15 cellular contexts compared by ENCODE assay signal in genomic region chr19:5484398-5485285, GRCh38. TPM values are rescaled to one million over a fixed set of nuclear protein-coding genes. Genes with fewer than 3 reads are reported as not detected.
DNase-seq lines count a peak whose midpoint lies in the region; ATAC-seq, FAIRE-seq and TF ChIP-seq lines count a peak whose summit lies in the region.
"Had no signal": no experiment of that assay in that cellular context is flagged by ENCODE, and none has a peak within 500 bp of the region (broad histone marks: within the 10 kb centered on the region; RNA-seq: fewer than 3 reads in every experiment).

No MANE protein-coding gene starts in this region.

- H3K27me3 ChIP-seq in astrocyte (ENCODE audit: insufficient read depth, low read length) (peaks cover 7% of the 10 kb centered on the region), suprapubic skin (peaks cover 15% of the 10 kb centered on the region)
- H3K27me3 ChIP-seq: right atrium auricular region had no signal

- H3K36me3 ChIP-seq in astrocyte (ENCODE audit: insufficient read depth, low read length) (no peaks in the 10 kb centered on the region), suprapubic skin (no peaks in the 10 kb centered on the region)
- H3K36me3 ChIP-seq: right atrium auricular region had no signal

- H3K79me2 ChIP-seq in astrocyte (ENCODE audit: insufficient read depth, low read length): no peaks in the 10 kb centered on the region

- H3K27ac Mint-ChIP-seq in astrocyte (ENCODE audit: unreplicated experiment): no peak overlapping the region
- H3K27ac Mint-ChIP-seq: activated CD4-positive, alpha-beta T cell treated with anti-CD3 and anti-CD28 coated beads, Interleukin-2, amount 10 ng/mL, durations not matched to agents 24 days and 14 days; stimulated activated naive CD8-positive, alpha-beta T cell treated with anti-CD3 and anti-CD28 coated beads, Interleukin-15, amount 100 ng/mL, for 72 hours had no signal

- no peaks in the 10 kb centered on the region for H4K20me1 ChIP-seq in astrocyte (ENCODE audit: insufficient read depth, low read length)

- TF ChIP-seq POLR2A in suprapubic skin (IDR thresholded peaks at IDR 0.05): no peak

- H3K4me3 Mint-ChIP-seq in astrocyte (ENCODE audit: unreplicated experiment): no peak overlapping the region
- H3K4me3 Mint-ChIP-seq: activated CD4-positive, alpha-beta T cell treated with anti-CD3 and anti-CD28 coated beads, Interleukin-2, amount 10 ng/mL, durations not matched to agents 24 days and 14 days; stimulated activated naive CD8-positive, alpha-beta T cell treated with anti-CD3 and anti-CD28 coated beads, Interleukin-15, amount 100 ng/mL, for 72 hours had no signal

- H3K4me1 ChIP-seq in astrocyte (ENCODE audit: insufficient read depth, low read length) (peaks cover 3% of the 10 kb centered on the region), suprapubic skin (no peaks in the 10 kb centered on the region)
- H3K4me1 ChIP-seq: right atrium auricular region had no signal

- no peak overlapping the region for H2AFZ ChIP-seq in astrocyte (ENCODE audit: low read depth, low read length)

- WGBS in suprapubic skin: 25% methylated on average over 13 of the region's 13 CpGs

- FAIRE-seq in astrocyte (lab: Jason Lieb, UNC): no peak

- TF ChIP-seq CTCF in astrocyte (IDR thresholded peaks at IDR 0.05; ENCODE audit: insufficient read depth, low read depth, low read length) (no peak), suprapubic skin (IDR thresholded peaks at IDR 0.05) (no peak)

- H3K4me2 ChIP-seq in astrocyte (ENCODE audit: low read length): peak overlapping the region; percentile 26

- no peak overlapping the region for H3K9ac ChIP-seq in astrocyte (ENCODE audit: low read length)

- peaks cover 34% of the 10 kb centered on the region for H3K27me3 Mint-ChIP-seq in astrocyte (ENCODE audit: low read depth, unreplicated experiment)

- no peak for ATAC-seq in HG02840 (IDR thresholded peaks at IDR 0.05; ENCODE audit: low FRiP score, unreplicated experiment)
- ATAC-seq: esophagus mucosa; stimulated activated naive CD8-positive, alpha-beta T cell treated with anti-CD3 and anti-CD28 coated beads, Interleukin-15, amount 100 ng/mL, for 72 hours had no signal

- H3K4me1 Mint-ChIP-seq in astrocyte (ENCODE audit: low read depth, unreplicated experiment): no peaks in the 10 kb centered on the region
- H3K4me1 Mint-ChIP-seq: activated CD4-positive, alpha-beta T cell treated with anti-CD3 and anti-CD28 coated beads, Interleukin-2, amount 10 ng/mL, durations not matched to agents 24 days and 14 days; stimulated activated naive CD8-positive, alpha-beta T cell treated with anti-CD3 and anti-CD28 coated beads, Interleukin-15, amount 100 ng/mL, for 72 hours had no signal

- H3K9me3 ChIP-seq in astrocyte (ENCODE audit: insufficient read depth, low read depth, low read length) (peaks cover 15% of the 10 kb centered on the region), suprapubic skin (no peaks in the 10 kb centered on the region)

- H3K36me3 Mint-ChIP-seq in astrocyte (ENCODE audit: low read depth, unreplicated experiment): no peaks in the 10 kb centered on the region

- TF ChIP-seq EP300 in suprapubic skin (IDR thresholded peaks at IDR 0.05): no peak

- H3K9me3 Mint-ChIP-seq in astrocyte (ENCODE audit: unreplicated experiment): peaks cover 5% of the 10 kb centered on the region

- H3K27ac ChIP-seq in astrocyte (ENCODE audit: low read depth, low read length) (no peak overlapping the region), suprapubic skin (no peak overlapping the region)
- H3K27ac ChIP-seq: HL-60, right atrium auricular region had no signal

- no peak overlapping the region for H3K4me3 ChIP-seq in astrocyte (ENCODE audit: insufficient read depth, low read depth, low read length)
- no peak overlapping the region for H3K4me3 ChIP-seq in suprapubic skin
- H3K4me3 ChIP-seq: right atrium auricular region had no signal

- DNase-seq in ELF-1 (ENCODE audit: low read depth, low spot score): peak; percentile 59
- peak in 2 of 3 experiments; percentile 86 to 90 for DNase-seq in NCI-H1417 (lab: John Stamatoyannopoulos, UW)
- DNase-seq in astrocyte (ENCODE audit: low read depth): peak; percentile 54
- DNase-seq in mucosa of gallbladder (ENCODE audit: low spot score): peak; percentile 72
- no peak for DNase-seq in suprapubic skin (ENCODE audit: low spot score in 2 of 2)
- no peak for DNase-seq in cerebellar nuclear complex (lab: John Stamatoyannopoulos, UW)
- DNase-seq in pons (ENCODE audit: low spot score): no peak
- DNase-seq: activated CD4-positive, alpha-beta T cell treated with anti-CD3 and anti-CD28 coated beads, Interleukin-2, amount 10 ng/mL, durations not matched to agents 24 days and 14 days; activated effector memory CD4-positive, alpha-beta T cell treated with Interleukin-2 at 50 U/mL for 16 hours; midbrain; stimulated activated naive CD8-positive, alpha-beta T cell treated with anti-CD3 and anti-CD28 coated beads, Interleukin-15, amount 100 ng/mL, for 72 hours had no signal

RNA-seq across cellular contexts. Expression of gene ZNRF4, which starts 29.4 kb away (rescaled TPM):
- total RNA-seq in astrocyte: 0.19 TPM in 1 of 2 replicates, not detected in the other
- not detected for total RNA-seq in mucosa of gallbladder
- not detected for total RNA-seq in suprapubic skin
- total RNA-seq: activated CD4-positive, alpha-beta T cell treated with anti-CD3 and anti-CD28 coated beads, Interleukin-2, amount 10 ng/mL, durations not matched to agents 24 days and 14 days; esophagus mucosa; right atrium auricular region had no signal

Comparison
In these comparisons a context has a peak if more than half of its experiments do, and no peak if none do; other contexts are left out.
1. DNase-seq: peak in ELF-1 (single experiment), NCI-H1417 (2 of 3), astrocyte (single experiment) and mucosa of gallbladder (single experiment); none in suprapubic skin (0 of 2), cerebellar nuclear complex (0 of 2) and pons (single experiment).